In genomic region chr3:69821133-69821532, GRCh38 we compare ENCODE assay signal across 15 cellular contexts.
"Had no signal": no experiment of that assay in that cellular context is flagged by ENCODE, and none has a peak within 500 bp of the region (broad histone marks: within the 10 kb centered on the region; RNA-seq: fewer than 3 reads in every experiment).

No MANE protein-coding gene starts in this region.

- H3K27me3 Mint-ChIP-seq: central memory CD8-positive, alpha-beta T cell had no signal

- H3K9ac ChIP-seq: SK-N-SH had no signal

- H3K4me1 Mint-ChIP-seq: activated naive CD8-positive, alpha-beta T cell treated with anti-CD3 and anti-CD28 coated beads, Interleukin-2, amount 50 U/mL, for 24 hours; central memory CD8-positive, alpha-beta T cell; immature natural killer cell had no signal

- DNase-seq: activated CD4-positive, alpha-beta T cell treated with anti-CD3 and anti-CD28 coated beads for 48 hours; activated naive CD4-positive, alpha-beta T cell treated with Interleukin-2 at 50 U/mL for 16 hours; activated naive CD8-positive, alpha-beta T cell treated with anti-CD3 and anti-CD28 coated beads, Interleukin-2, amount 50 U/mL, for 24 hours; dermis blood vessel endothelial cell; immature natural killer cell; left colon; SK-N-SH; stimulated activated CD4-positive, alpha-beta T cell treated with anti-CD3 and anti-CD28 coated beads, Interleukin-15, amount 100 ng/mL, for 24 hours; stimulated activated CD4-positive, alpha-beta T cell treated with anti-CD3 and anti-CD28 coated beads, Interleukin-4, amount 100 ng/mL, for 4 hours; stomach; T-helper 1 cell; transverse colon; WERI-Rb-1 had no signal

- H3K27ac ChIP-seq: stomach, transverse colon, WERI-Rb-1 had no signal

- H3K4me2 ChIP-seq: SK-N-SH had no signal

- H3K36me3 ChIP-seq: stomach, transverse colon, WERI-Rb-1 had no signal

- H3K9me3 Mint-ChIP-seq: activated naive CD8-positive, alpha-beta T cell treated with anti-CD3 and anti-CD28 coated beads, Interleukin-2, amount 50 U/mL, for 24 hours had no signal

- H3K4me3 Mint-ChIP-seq: activated naive CD8-positive, alpha-beta T cell treated with anti-CD3 and anti-CD28 coated beads, Interleukin-2, amount 50 U/mL, for 24 hours; central memory CD8-positive, alpha-beta T cell; immature natural killer cell had no signal

- H3K4me3 ChIP-seq: stomach, transverse colon had no signal

- H3K9me3 ChIP-seq: SK-N-SH, stomach, transverse colon had no signal

- H3K27ac Mint-ChIP-seq: activated naive CD8-positive, alpha-beta T cell treated with anti-CD3 and anti-CD28 coated beads, Interleukin-2, amount 50 U/mL, for 24 hours; immature natural killer cell had no signal

- H3K27me3 ChIP-seq: stomach, transverse colon had no signal

- H3K36me3 Mint-ChIP-seq: immature natural killer cell had no signal

- ATAC-seq: activated naive CD8-positive, alpha-beta T cell treated with anti-CD3 and anti-CD28 coated beads, Interleukin-2, amount 50 U/mL, for 24 hours; esophagus mucosa; left colon had no signal
